Comparison of ENCODE assay signal across 31 cellular contexts in the genomic region with DNA sequence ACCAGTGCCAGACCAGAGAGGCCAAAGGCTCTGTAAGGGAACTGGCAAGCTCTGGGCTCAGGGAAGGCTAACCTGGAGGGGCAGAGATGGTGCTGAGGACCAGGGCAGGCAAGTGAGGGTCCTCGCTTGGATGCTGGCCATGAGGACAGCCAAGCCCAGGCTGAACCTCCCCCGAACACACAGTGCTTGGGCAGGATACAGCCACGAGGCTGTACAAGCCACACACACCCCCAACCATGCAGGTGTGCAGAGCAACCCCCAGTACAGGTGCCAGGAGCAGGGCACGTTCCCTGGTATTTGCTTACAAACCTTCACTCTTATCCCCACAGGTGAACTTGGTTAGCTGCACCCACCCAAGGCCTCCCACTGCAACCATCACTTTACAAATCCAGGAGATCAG.
"Had no signal": no experiment of that assay in that cellular context is flagged by ENCODE, and none has a peak within 500 bp of the region (broad histone marks: within the 10 kb centered on the region; RNA-seq: fewer than 3 reads in every experiment).

No MANE protein-coding gene starts in this region.

- H3K36me3 Mint-ChIP-seq: activated CD8-positive, alpha-beta memory T cell treated with anti-CD3 and anti-CD28 coated beads, Interleukin-2, amount 10 ng/mL, durations not matched to agents 7 days and 5 days; activated naive CD4-positive, alpha-beta T cell treated with anti-CD3 and anti-CD28 coated beads, Interleukin-2, amount 50 U/mL, for 24 hours; activated naive CD8-positive, alpha-beta T cell treated with anti-CD3 and anti-CD28 coated beads, Interleukin-2, amount 10 ng/mL, durations not matched to agents 7 days and 5 days had no signal

- H3K27ac Mint-ChIP-seq: activated CD4-positive, alpha-beta memory T cell treated with anti-CD3 and anti-CD28 coated beads, Interleukin-2, amount 10 ng/mL, durations not matched to agents 7 days and 5 days; activated CD8-positive, alpha-beta memory T cell treated with anti-CD3 and anti-CD28 coated beads, Interleukin-2, amount 10 ng/mL, durations not matched to agents 7 days and 5 days; activated naive CD4-positive, alpha-beta T cell treated with anti-CD3 and anti-CD28 coated beads, Interleukin-2, amount 50 U/mL, for 24 hours; activated naive CD8-positive, alpha-beta T cell treated with anti-CD3 and anti-CD28 coated beads, Interleukin-2, amount 10 ng/mL, durations not matched to agents 7 days and 5 days had no signal

- H2AFZ ChIP-seq: PC-9 had no signal

- H3K9me3 ChIP-seq: ascending aorta, MG63 had no signal

- H3K36me3 ChIP-seq: ascending aorta, MG63, WERI-Rb-1 had no signal

- H3K4me3 Mint-ChIP-seq: activated CD4-positive, alpha-beta memory T cell treated with anti-CD3 and anti-CD28 coated beads, Interleukin-2, amount 10 ng/mL, durations not matched to agents 7 days and 5 days; activated CD8-positive, alpha-beta memory T cell treated with anti-CD3 and anti-CD28 coated beads, Interleukin-2, amount 10 ng/mL, durations not matched to agents 7 days and 5 days; activated naive CD4-positive, alpha-beta T cell treated with anti-CD3 and anti-CD28 coated beads, Interleukin-2, amount 50 U/mL, for 24 hours; activated naive CD8-positive, alpha-beta T cell treated with anti-CD3 and anti-CD28 coated beads, Interleukin-2, amount 10 ng/mL, durations not matched to agents 7 days and 5 days had no signal

- H3K4me1 Mint-ChIP-seq: activated CD4-positive, alpha-beta memory T cell treated with anti-CD3 and anti-CD28 coated beads, Interleukin-2, amount 10 ng/mL, durations not matched to agents 7 days and 5 days; activated CD8-positive, alpha-beta memory T cell treated with anti-CD3 and anti-CD28 coated beads, Interleukin-2, amount 10 ng/mL, durations not matched to agents 7 days and 5 days; activated naive CD4-positive, alpha-beta T cell treated with anti-CD3 and anti-CD28 coated beads, Interleukin-2, amount 50 U/mL, for 24 hours; activated naive CD8-positive, alpha-beta T cell treated with anti-CD3 and anti-CD28 coated beads, Interleukin-2, amount 10 ng/mL, durations not matched to agents 7 days and 5 days had no signal

- H3K4me3 ChIP-seq: ascending aorta, MG63, PC-9 had no signal

- H3K27ac ChIP-seq: ascending aorta, PC-9, WERI-Rb-1 had no signal

- H3K9me3 Mint-ChIP-seq: activated CD4-positive, alpha-beta memory T cell treated with anti-CD3 and anti-CD28 coated beads, Interleukin-2, amount 10 ng/mL, durations not matched to agents 7 days and 5 days; activated naive CD4-positive, alpha-beta T cell treated with anti-CD3 and anti-CD28 coated beads, Interleukin-2, amount 50 U/mL, for 24 hours; activated naive CD8-positive, alpha-beta T cell treated with anti-CD3 and anti-CD28 coated beads, Interleukin-2, amount 10 ng/mL, durations not matched to agents 7 days and 5 days had no signal

- H3K4me2 ChIP-seq: PC-9 had no signal

- H3K27me3 ChIP-seq: ascending aorta, MG63 had no signal

- ATAC-seq: activated CD8-positive, alpha-beta memory T cell treated with anti-CD3 and anti-CD28 coated beads, Interleukin-2, amount 10 ng/mL, durations not matched to agents 7 days and 5 days had no signal

- H3K27me3 Mint-ChIP-seq: activated naive CD4-positive, alpha-beta T cell treated with anti-CD3 and anti-CD28 coated beads, Interleukin-2, amount 50 U/mL, for 24 hours had no signal

- H3K4me1 ChIP-seq: ascending aorta had no signal

- DNase-seq: activated CD4-positive, alpha-beta memory T cell treated with anti-CD3 and anti-CD28 coated beads, Interleukin-2, amount 10 ng/mL, durations not matched to agents 7 days and 5 days; activated CD4-positive, alpha-beta T cell treated with anti-CD3 and anti-CD28 coated beads for 1 hour; activated CD4-positive, alpha-beta T cell treated with anti-CD3 and anti-CD28 coated beads for 48 hours; activated CD4-positive, CD25-positive, alpha-beta regulatory T cell; activated CD8-positive, alpha-beta memory T cell treated with anti-CD3 and anti-CD28 coated beads for 24 hours; activated CD8-positive, alpha-beta memory T cell treated with anti-CD3 and anti-CD28 coated beads, Interleukin-2, amount 10 ng/mL, durations not matched to agents 7 days and 5 days; activated CD8-positive, alpha-beta memory T cell treated with anti-CD3 and anti-CD28 coated beads, Interleukin-2, amount 50 U/mL, for 48 hours; activated gamma-delta T cell; activated naive CD4-positive, alpha-beta T cell treated with Interleukin-2 at 50 U/mL for 16 hours; activated naive CD8-positive, alpha-beta T cell treated with anti-CD3 and anti-CD28 coated beads, Interleukin-2, amount 10 ng/mL, durations not matched to agents 7 days and 5 days; activated T-cell treated with anti-CD3 and anti-CD28 coated beads, Interleukin-2, amount 50 U/mL, for 48 hours; amygdala; Kasumi-1; KG1; MG63; NCI-H1048; NCI-H1105 treated with DMSO at 0.1 percent for 48 hours; NCI-H1436; NCI-H1694; NCI-H1930; NCI-H2081 treated with DMSO at 0.1 percent for 48 hours; NCI-H226; NCI-H446 treated with DMSO at 0.1 percent for 48 hours; NCI-H524 treated with DMSO at 0.1 percent for 48 hours; NK-92 treated with Interleukin-12 subunit alpha and Interleukin-12 subunit beta, amount 100 ng/mL, for 24 hours; PC-9; Right ventricle myocardium superior; T1000; WERI-Rb-1 had no signal
